ENCODE assay signal across 8 cellular contexts in the genomic region with DNA sequence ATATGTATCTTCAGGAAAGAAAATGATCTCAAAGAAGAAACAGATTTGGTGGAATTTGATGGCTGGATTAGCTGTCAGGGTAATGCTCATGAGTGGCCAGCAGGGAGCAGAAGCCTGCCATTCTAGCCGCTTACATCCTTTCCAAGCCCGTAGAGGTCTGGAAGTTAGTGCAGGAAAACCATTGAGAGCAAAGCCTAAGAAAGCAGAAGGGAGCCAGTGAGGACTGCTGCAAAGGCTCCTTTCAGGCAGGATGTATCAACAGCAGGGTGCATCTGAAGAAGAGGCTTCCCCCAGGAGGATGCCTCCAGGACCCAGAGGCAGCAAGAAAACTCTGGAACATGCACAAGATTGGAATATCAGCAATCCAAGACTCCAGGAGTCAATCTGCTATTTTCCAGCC. TPM values are rescaled to one million over a fixed set of nuclear protein-coding genes. Genes with fewer than 3 reads are reported as not detected.
A peak's percentile ranks its signal among the peaks of the same experiment; 100 is the strongest.
DNase-seq lines count a peak whose midpoint lies in the region; ATAC-seq and TF ChIP-seq lines count a peak whose summit lies in the region.

No MANE protein-coding gene starts in this region.

- H4K5ac ChIP-seq in H9 (ENCODE audit: insufficient read length, low read depth, low read length), result no peak overlapping the region

- no peak overlapping the region for H2BK5ac ChIP-seq in H9 (ENCODE audit: insufficient read length, low read length)

- H3K79me2 ChIP-seq in H9 (ENCODE audit: insufficient read depth, low read length), result no peaks in the 10 kb centered on the region

- H3K9me3 Mint-ChIP-seq in H9, result no peaks in the 10 kb centered on the region
- no peaks in the 10 kb centered on the region for H3K9me3 Mint-ChIP-seq in nephron progenitor cell

- H3K27ac ChIP-seq in H9 (ENCODE audit: insufficient read length, low read depth, low read length), result no peak overlapping the region

- H3K23ac ChIP-seq in H9 (ENCODE audit: insufficient read length, low read depth, low read length), result no peak overlapping the region

- no peak overlapping the region for H3K9ac ChIP-seq in H9 (ENCODE audit: extremely low read depth, insufficient read length, low read length)

- WGBS in H9 (ENCODE audit: extremely low coverage, insufficient read length, low lambda C conversion rate), result no CpG with 5 or more reads among the region's 2 CpGs

- ATAC-seq in GM18519 (IDR thresholded peaks at IDR 0.05; ENCODE audit: low FRiP score, unreplicated experiment) (no peak), GM18498 (IDR thresholded peaks at IDR 0.05; ENCODE audit: unreplicated experiment) (no peak)

- no peak overlapping the region for H2BK20ac ChIP-seq in H9 (ENCODE audit: low read depth, low read length, poor library complexity, severe bottlenecking)

- H3K4me3 Mint-ChIP-seq in H9 (no peak overlapping the region; a peak in 1 of 5 replicates), nephron progenitor cell (no peak overlapping the region)

- H3K14ac ChIP-seq in H9 (ENCODE audit: insufficient read depth, low read length), result no peak overlapping the region

- no peak overlapping the region for H2AK5ac ChIP-seq in H9 (ENCODE audit: insufficient read length, low read length)

- H3K56ac ChIP-seq in H9 (ENCODE audit: insufficient read length, low read depth, low read length), result no peak overlapping the region

- no peak overlapping the region for H4K91ac ChIP-seq in H9 (ENCODE audit: insufficient read length, low read depth, low read length)

- H3K4me1 ChIP-seq in H9 (ENCODE audit: insufficient read depth, low read length), result no peaks in the 10 kb centered on the region

- no peaks in the 10 kb centered on the region for H3K9me3 ChIP-seq in H9 (ENCODE audit: control insufficient read depth, low read depth, low read length)

- H2AFZ ChIP-seq in H9 (ENCODE audit: low read length), result no peak overlapping the region

- no peak overlapping the region for H3K4ac ChIP-seq in H9 (ENCODE audit: low read depth, low read length)

- H3K27me3 Mint-ChIP-seq in H9 (ENCODE audit: low read depth), result no peaks in the 10 kb centered on the region
- peaks cover 21% of the 10 kb centered on the region for H3K27me3 Mint-ChIP-seq in nephron progenitor cell (ENCODE audit: low read depth, poor library complexity)

- H3K27ac Mint-ChIP-seq in H9 (no peak overlapping the region; a peak in 1 of 7 replicates), nephron progenitor cell (no peak overlapping the region)

- H3K4me1 Mint-ChIP-seq in H9 (peaks cover 5 to 6% of the 10 kb centered on the region in 2 experiments), nephron progenitor cell (peaks cover 6% of the 10 kb centered on the region)

- H3K27me3 ChIP-seq in H9 (ENCODE audit: insufficient read depth, low read length), result no peaks in the 10 kb centered on the region

- peak; percentile 53 for DNase-seq in COLO829 (ENCODE audit: low spot score)
- peak; percentile 84 for DNase-seq in H9
- peak; percentile 83 for DNase-seq in NCI-H510A treated with DMSO at 0.1 percent for 48 hours (lab: John Stamatoyannopoulos, UW)
- peak; percentile 29 for DNase-seq in activated T-cell treated with anti-CD3 and anti-CD28 coated beads for 4 hours
- DNase-seq in fibroblast of the aortic adventitia (ENCODE audit: low read depth), result peak; percentile 87
- DNase-seq in nephron progenitor cell, result peak; percentile 62

- no peaks in the 10 kb centered on the region for H3K23me2 ChIP-seq in H9 (ENCODE audit: insufficient read length, low read depth, low read length, poor library complexity, severe bottlenecking)

- no peak overlapping the region for H4K8ac ChIP-seq in H9 (replicated peaks; ENCODE audit: insufficient read length, low read depth, low read length)

- no peaks in the 10 kb centered on the region for H4K20me1 ChIP-seq in H9 (ENCODE audit: control insufficient read depth, insufficient read depth, insufficient read length)

- no peak overlapping the region for H2BK15ac ChIP-seq in H9 (ENCODE audit: low read depth, low read length)

- no peak overlapping the region for H3K4me2 ChIP-seq in H9 (ENCODE audit: insufficient read depth, insufficient read length, low read length)

- H3K18ac ChIP-seq in H9 (ENCODE audit: insufficient read length, low read depth, low read length), result no peak overlapping the region

- H2BK12ac ChIP-seq in H9 (ENCODE audit: insufficient read length, low read depth, low read length), result no peak overlapping the region

- H3K36me3 Mint-ChIP-seq in H9 (ENCODE audit: insufficient read depth in 1 of 3, low read depth in 3 of 3), result no peaks in the 10 kb centered on the region
- no peaks in the 10 kb centered on the region for H3K36me3 Mint-ChIP-seq in nephron progenitor cell (ENCODE audit: low read depth)

- no peak overlapping the region for H2BK120ac ChIP-seq in H9 (ENCODE audit: low read depth, low read length, poor library complexity, severe bottlenecking)

- TF ChIP-seq CTCF in H9 (conservative IDR thresholded peaks at IDR 0.05) (peak; percentile 95), fibroblast of the aortic adventitia (IDR thresholded peaks at IDR 0.05; ENCODE audit: insufficient read depth, low read length) (peak; percentile 95), nephron progenitor cell (IDR thresholded peaks at IDR 0.05) (peak; percentile 90)

- H3K4me3 ChIP-seq in fibroblast of the aortic adventitia (ENCODE audit: low read depth, low read length), result no peak overlapping the region

- no peaks in the 10 kb centered on the region for H3K79me1 ChIP-seq in H9 (ENCODE audit: insufficient read depth, low read depth, low read length, poor library complexity, severe bottlenecking)

- no peak overlapping the region for H3T11ph ChIP-seq in H9 (ENCODE audit: low read length)

RNA-seq across cellular contexts. Expression of a gene that starts 22.9 kb away (rescaled TPM):
- total RNA-seq in H9 (2021), result 51.6 and 53.0 TPM in 2 replicates
- 21.1 and 61.2 TPM in 2 replicates for total RNA-seq in fibroblast of the aortic adventitia (ENCODE audit: low replicate concordance)

Comparison
In these comparisons a context has a peak if more than half of its experiments do, and no peak if none do; other contexts are left out.
1. DNase-seq: peak in every context shown above with its lines; median percentile 87 in fibroblast of the aortic adventitia; 84 in H9; 83 in NCI-H510A treated with DMSO at 0.1 percent for 48 hours; 62 in nephron progenitor cell; 53 in COLO829; 29 in activated T-cell treated with anti-CD3 and anti-CD28 coated beads for 4 hours.